In the genomic region with DNA sequence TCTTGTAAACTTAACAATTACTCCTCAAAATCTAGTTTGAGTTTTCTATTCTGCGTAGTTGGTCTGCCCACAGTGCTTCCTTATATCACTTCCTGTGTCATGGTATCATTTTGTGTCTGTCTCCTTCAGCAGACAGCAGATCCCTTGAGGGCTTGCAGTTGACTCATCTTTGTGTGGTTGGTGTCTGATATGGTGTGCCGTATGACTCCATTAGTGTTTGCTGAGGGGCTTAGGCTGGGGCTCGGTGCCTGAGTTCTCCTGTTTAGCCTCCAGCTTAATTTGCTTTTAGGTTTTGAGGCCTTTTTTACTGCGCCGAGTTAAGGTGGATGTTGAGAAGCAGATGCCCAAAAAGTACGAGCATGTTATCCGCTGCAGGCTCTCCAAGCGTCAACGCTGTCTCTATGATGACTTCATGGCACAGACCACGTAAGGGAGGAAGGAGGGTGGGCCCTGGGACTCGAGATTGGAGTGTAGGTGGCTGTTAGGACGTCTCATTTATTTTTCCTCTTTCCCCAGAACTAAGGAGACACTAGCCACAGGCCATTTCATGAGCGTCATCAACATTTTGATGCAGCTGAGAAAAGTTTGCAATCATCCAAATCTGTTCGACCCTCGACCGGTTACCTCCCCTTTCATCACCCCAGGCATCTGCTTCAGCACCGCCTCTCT, we compare ENCODE assay signal across 9 cellular contexts. TPM values are rescaled to one million over a fixed set of nuclear protein-coding genes. Genes with fewer than 3 reads are reported as not detected.
DNase-seq lines count a peak whose midpoint lies in the region; ATAC-seq and TF ChIP-seq lines count a peak whose summit lies in the region.
"Had no signal": no experiment of that assay in that cellular context is flagged by ENCODE, and none has a peak within 500 bp of the region (broad histone marks: within the 10 kb centered on the region; RNA-seq: fewer than 3 reads in every experiment).

No MANE protein-coding gene starts in this region.

- H3K36me3 ChIP-seq in mesenchymal stem cell (ENCODE audit: control insufficient read depth in 1 of 2, insufficient read depth in 2 of 2, low read depth in 1 of 2, low read length in 2 of 2) (peaks cover 77 to 88% of the 10 kb centered on the region in 2 experiments), transverse colon (peaks cover 0 to 91% (median 48%) of the 10 kb centered on the region in 4 donors)

- H2AFZ ChIP-seq in mesenchymal stem cell (ENCODE audit: low read depth, low read length), result no peak overlapping the region
- H2AFZ ChIP-seq: PC-9 had no signal

- no peaks in the 10 kb centered on the region for H3K27me3 Mint-ChIP-seq in activated T-cell treated with anti-CD3 and anti-CD28 coated beads, Interleukin-2, amount 50 U/mL, for 72 hours (ENCODE audit: low read depth)

- no peak overlapping the region for H3K4me2 ChIP-seq in mesenchymal stem cell (ENCODE audit: low read length, poor library complexity, severe bottlenecking)
- H3K4me2 ChIP-seq: PC-9 had no signal

- TF ChIP-seq CTCF in transverse colon (IDR thresholded peaks at IDR 0.05) (no peak), RWPE1 (conservative IDR thresholded peaks at IDR 0.05; ENCODE audit: low read depth) (no peak)

- H3K9ac ChIP-seq in mesenchymal stem cell (ENCODE audit: low read length), result no peak overlapping the region

- no peak overlapping the region for H2BK15ac ChIP-seq in mesenchymal stem cell (ENCODE audit: low read depth, poor library complexity, severe bottlenecking)

- no peak overlapping the region for H2AK5ac ChIP-seq in mesenchymal stem cell (ENCODE audit: low read length, severe bottlenecking)

- CTCF ChIA-PET in RWPE1 (lab: Yijun Ruan, JAX), result no interaction called here

- H3K4me1 Mint-ChIP-seq in activated T-cell treated with anti-CD3 and anti-CD28 coated beads, Interleukin-2, amount 50 U/mL, for 72 hours (ENCODE audit: low read depth), result peaks cover 36% of the 10 kb centered on the region

- peaks cover 42% of the 10 kb centered on the region for H3K79me1 ChIP-seq in mesenchymal stem cell (replicated peaks; ENCODE audit: low read length, poor library complexity, severe bottlenecking)

- WGBS in mesenchymal stem cell, result 89% methylated on average over 14 of the region's 17 CpGs
- WGBS in transverse colon (ENCODE audit: low coverage in 1 of 2), 2 donors, result 79 to 84% methylated on average over 7 to 17 of the region's 17 CpGs

- POLR2A ChIA-PET in RWPE1 (lab: Yijun Ruan, JAX; ENCODE audit: low non-redundant PET), result interaction anchor here (0.6 kb wide), 1 partner anchor 15 kb away, joined by 3 read pairs; no protein-coding TSS in a partner anchor

- H2BK5ac ChIP-seq in mesenchymal stem cell (ENCODE audit: low read depth, low read length, poor library complexity, severe bottlenecking), result no peak overlapping the region

- peak; percentile 99 for ATAC-seq in activated T-cell treated with anti-CD3 and anti-CD28 coated beads, Interleukin-2, amount 50 U/mL, for 72 hours (replicated peaks in 1 of 2)
- no peak for ATAC-seq in GM21619 (IDR thresholded peaks at IDR 0.05; ENCODE audit: unreplicated experiment)

- no peak for TF ChIP-seq POLR2A in transverse colon (IDR thresholded peaks at IDR 0.05)

- H3K4me3 Mint-ChIP-seq in activated T-cell treated with anti-CD3 and anti-CD28 coated beads, Interleukin-2, amount 50 U/mL, for 72 hours, result peak overlapping the region; percentile 58 to 92

- in situ Hi-C loops in transverse colon (cut with MboI; ENCODE audit: low pct_ligation_motif_present in 1 of 4, low pct_unique_long_range_greater_than_20kb in 1 of 4, low sequenced_read_pairs in 3 of 4), result no loop called here

- H3K27ac ChIP-seq in mesenchymal stem cell (ENCODE audit: low read length, poor library complexity, severe bottlenecking) (no peak overlapping the region), transverse colon (peak overlapping the region in 3 of 4 donors; percentile 2 to 50 (median 48)), RWPE1 (no peak overlapping the region)
- H3K27ac ChIP-seq: PC-9 had no signal

- H3K9me3 ChIP-seq in mesenchymal stem cell (ENCODE audit: control insufficient read depth, low read length) (peaks cover 3% of the 10 kb centered on the region), transverse colon (no peaks in the 10 kb centered on the region)

- H3K14ac ChIP-seq in mesenchymal stem cell (ENCODE audit: low read length in 2 of 2), result no peak overlapping the region

- H3K36me3 Mint-ChIP-seq in activated T-cell treated with anti-CD3 and anti-CD28 coated beads, Interleukin-2, amount 50 U/mL, for 72 hours (ENCODE audit: insufficient read depth in 2 of 2), result peaks cover 27 to 59% of the 10 kb centered on the region in 2 donors

- no peak overlapping the region for H4K91ac ChIP-seq in mesenchymal stem cell (ENCODE audit: low read length)

- no peak overlapping the region for H2BK12ac ChIP-seq in mesenchymal stem cell (ENCODE audit: low read length in 2 of 2)

- peak overlapping the region; percentile 99 for H3K27ac Mint-ChIP-seq in activated T-cell treated with anti-CD3 and anti-CD28 coated beads, Interleukin-2, amount 50 U/mL, for 72 hours

- H3K27me3 ChIP-seq in mesenchymal stem cell (ENCODE audit: control insufficient read depth in 1 of 2, insufficient read depth in 1 of 2, low read length in 2 of 2), result no peaks in the 10 kb centered on the region
- H3K27me3 ChIP-seq in transverse colon, result no peaks in the 10 kb centered on the region

- peak overlapping the region in 1 of 2 experiments; percentile 30 for H3K4ac ChIP-seq in mesenchymal stem cell (ENCODE audit: low read depth in 1 of 2, low read length in 2 of 2)

- DNase-seq in activated naive CD4-positive, alpha-beta T cell treated with Interleukin-2 at 50 U/mL for 16 hours, result peak; percentile 45
- no peak for DNase-seq in activated naive CD4-positive, alpha-beta T cell (lab: John Stamatoyannopoulos, UW)
- DNase-seq in activated T-cell treated with anti-CD3 and anti-CD28 coated beads, Interleukin-2, amount 50 U/mL, for 72 hours, result peak; percentile 61 to 68
- DNase-seq in mesenchymal stem cell (peak; percentile 60), transverse colon (no peak), nucleus accumbens (lab: John Stamatoyannopoulos, UW) (no peak), RWPE1 (ENCODE audit: low spot score) (no peak)
- DNase-seq: PC-9 had no signal

- H4K8ac ChIP-seq in mesenchymal stem cell (ENCODE audit: low read length), result no peak overlapping the region

- H3K9me3 Mint-ChIP-seq in activated T-cell treated with anti-CD3 and anti-CD28 coated beads, Interleukin-2, amount 50 U/mL, for 72 hours, result peaks cover 0 to 3% of the 10 kb centered on the region in 2 donors

- no peak overlapping the region for H2BK120ac ChIP-seq in mesenchymal stem cell (ENCODE audit: low read depth, low read length)

- peaks cover 5% of the 10 kb centered on the region for H3K4me1 ChIP-seq in mesenchymal stem cell (ENCODE audit: control insufficient read depth, insufficient read depth, low read depth, low read length)
- peaks cover 0 to 4% (median 0%) of the 10 kb centered on the region in 4 donors for H3K4me1 ChIP-seq in transverse colon

- no peak overlapping the region for H3K4me3 ChIP-seq in mesenchymal stem cell (ENCODE audit: insufficient read depth in 1 of 2, low read depth in 1 of 2, low read length in 2 of 2)
- no peak overlapping the region for H3K4me3 ChIP-seq in transverse colon
- H3K4me3 ChIP-seq: PC-9 had no signal

- no peak for TF ChIP-seq EP300 in transverse colon (IDR thresholded peaks at IDR 0.05; ENCODE audit: low read depth)

- intact Hi-C loops in transverse colon (cut with DNase I; ENCODE audit: low total_unique reads), result no loop called here

- H3K18ac ChIP-seq in mesenchymal stem cell (ENCODE audit: low read depth in 1 of 2, low read length in 2 of 2), result no peak overlapping the region

- H3K23ac ChIP-seq in mesenchymal stem cell (ENCODE audit: low read length in 2 of 2), result no peak overlapping the region

RNA-seq across cellular contexts. Expression of a gene that starts 16.9 kb away (rescaled TPM):
- 10 to 100 TPM; 52.9 to 64.7 TPM for total RNA-seq in activated T-cell treated with anti-CD3 and anti-CD28 coated beads, Interleukin-2, amount 50 U/mL, for 72 hours
- polyA plus RNA-seq in mesenchymal stem cell (2013, experiment 1 of 2), result 17.1 TPM
- polyA plus RNA-seq in mesenchymal stem cell (2013, experiment 2 of 2), result 16.0 TPM
- 100 to 1,000 TPM in 1 of 4 donors, 10 to 100 TPM in 3; 43.8 to 135 (median 71.3) TPM for total RNA-seq in transverse colon

RNA-seq across cellular contexts. Expression of a gene that starts 32.3 kb away (rescaled TPM):
- 10 to 100 TPM; 38.0 to 38.5 TPM for total RNA-seq in activated T-cell treated with anti-CD3 and anti-CD28 coated beads, Interleukin-2, amount 50 U/mL, for 72 hours
- polyA plus RNA-seq in mesenchymal stem cell (2013, experiment 1 of 2), result 22.5 TPM
- polyA plus RNA-seq in mesenchymal stem cell (2013, experiment 2 of 2), result 21.9 TPM
- 100 to 1,000 TPM in 1 of 4 donors, 10 to 100 TPM in 3; 41.1 to 152 (median 66.4) TPM for total RNA-seq in transverse colon

RNA-seq across cellular contexts. Expression of a gene that starts 46.0 kb away (rescaled TPM):
- total RNA-seq in activated T-cell treated with anti-CD3 and anti-CD28 coated beads, Interleukin-2, amount 50 U/mL, for 72 hours, result 1 to 10 TPM; 3.2 to 4.7 TPM
- 4.8 TPM for polyA plus RNA-seq in mesenchymal stem cell (2013, experiment 1 of 2)
- polyA plus RNA-seq in mesenchymal stem cell (2013, experiment 2 of 2), result 4.8 TPM
- total RNA-seq in transverse colon, result 10 to 100 TPM in 1 of 4 donors, 1 to 10 TPM in 3; 3.3 to 15.5 (median 6.0) TPM

RNA-seq across cellular contexts. Expression of a gene that starts 46.2 kb away (rescaled TPM):
- 10 to 100 TPM; 60.2 to 63.5 TPM for total RNA-seq in activated T-cell treated with anti-CD3 and anti-CD28 coated beads, Interleukin-2, amount 50 U/mL, for 72 hours
- 48.5 TPM for polyA plus RNA-seq in mesenchymal stem cell (2013, experiment 1 of 2)
- polyA plus RNA-seq in mesenchymal stem cell (2013, experiment 2 of 2), result 47.8 TPM
- total RNA-seq in transverse colon, result 100 to 1,000 TPM in 1 of 4 donors, 10 to 100 TPM in 3; 55.3 to 105 (median 77.8) TPM

RNA-seq across cellular contexts. Expression of a gene that starts 57.7 kb away (rescaled TPM):
- total RNA-seq in activated T-cell treated with anti-CD3 and anti-CD28 coated beads, Interleukin-2, amount 50 U/mL, for 72 hours, result 100 to 1,000 TPM; 170 to 185 TPM
- 61.7 TPM for polyA plus RNA-seq in mesenchymal stem cell (2013, experiment 1 of 2)
- polyA plus RNA-seq in mesenchymal stem cell (2013, experiment 2 of 2), result 57.4 TPM
- 100 to 1,000 TPM in 1 of 4 donors, 10 to 100 TPM in 3; 54.6 to 114 (median 73.1) TPM for total RNA-seq in transverse colon

Comparison
In these comparisons a context has a peak if more than half of its experiments do, and no peak if none do; other contexts are left out.
1. DNase-seq: peak in activated naive CD4-positive, alpha-beta T cell treated with Interleukin-2 at 50 U/mL for 16 hours (single experiment), activated T-cell treated with anti-CD3 and anti-CD28 coated beads, Interleukin-2, amount 50 U/mL, for 72 hours (2 of 2) and mesenchymal stem cell (single experiment); none in activated naive CD4-positive, alpha-beta T cell (0 of 4), transverse colon (single experiment), nucleus accumbens (0 of 56) and RWPE1 (single experiment).
2. H3K27ac ChIP-seq: peak in transverse colon (3 of 4); none in mesenchymal stem cell (single experiment) and RWPE1 (single experiment).